ENCODE assay signal across 1 cellular context in genomic region chr16:82079892-82080291, GRCh38.
TF ChIP-seq lines count a peak whose summit lies in the region.

No MANE protein-coding gene starts in this region.

TF ChIP-seq in HepG2, 621 proteins besides CTCF, POLR2A, EP300 and RAD21 (continued from another document and continues in another):
- TF ChIP-seq, protein P1, sequence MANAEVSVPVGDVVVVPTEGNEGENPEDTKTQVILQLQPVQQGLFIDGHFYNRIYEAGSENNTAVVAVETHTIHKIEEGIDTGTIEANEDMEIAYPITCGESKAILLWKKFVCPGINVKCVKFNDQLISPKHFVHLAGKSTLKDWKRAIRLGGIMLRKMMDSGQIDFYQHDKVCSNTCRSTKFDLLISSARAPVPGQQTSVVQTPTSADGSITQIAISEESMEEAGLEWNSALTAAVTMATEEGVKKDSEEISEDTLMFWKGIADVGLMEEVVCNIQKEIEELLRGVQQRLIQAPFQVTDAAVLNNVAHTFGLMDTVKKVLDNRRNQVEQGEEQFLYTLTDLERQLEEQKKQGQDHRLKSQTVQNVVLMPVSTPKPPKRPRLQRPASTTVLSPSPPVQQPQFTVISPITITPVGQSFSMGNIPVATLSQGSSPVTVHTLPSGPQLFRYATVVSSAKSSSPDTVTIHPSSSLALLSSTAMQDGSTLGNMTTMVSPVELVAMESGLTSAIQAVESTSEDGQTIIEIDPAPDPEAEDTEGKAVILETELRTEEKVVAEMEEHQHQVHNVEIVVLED (CRISPR knock-in tag; IDR thresholded peaks at IDR 0.05; ENCODE audit: borderline replicate concordance), result no peak
- TF ChIP-seq ZFY (CRISPR knock-in tag; IDR thresholded peaks at IDR 0.05), result 0 out of 2 replicates have a peak, but pooled peaks have one; percentile 16
- TF ChIP-seq, protein P2, sequence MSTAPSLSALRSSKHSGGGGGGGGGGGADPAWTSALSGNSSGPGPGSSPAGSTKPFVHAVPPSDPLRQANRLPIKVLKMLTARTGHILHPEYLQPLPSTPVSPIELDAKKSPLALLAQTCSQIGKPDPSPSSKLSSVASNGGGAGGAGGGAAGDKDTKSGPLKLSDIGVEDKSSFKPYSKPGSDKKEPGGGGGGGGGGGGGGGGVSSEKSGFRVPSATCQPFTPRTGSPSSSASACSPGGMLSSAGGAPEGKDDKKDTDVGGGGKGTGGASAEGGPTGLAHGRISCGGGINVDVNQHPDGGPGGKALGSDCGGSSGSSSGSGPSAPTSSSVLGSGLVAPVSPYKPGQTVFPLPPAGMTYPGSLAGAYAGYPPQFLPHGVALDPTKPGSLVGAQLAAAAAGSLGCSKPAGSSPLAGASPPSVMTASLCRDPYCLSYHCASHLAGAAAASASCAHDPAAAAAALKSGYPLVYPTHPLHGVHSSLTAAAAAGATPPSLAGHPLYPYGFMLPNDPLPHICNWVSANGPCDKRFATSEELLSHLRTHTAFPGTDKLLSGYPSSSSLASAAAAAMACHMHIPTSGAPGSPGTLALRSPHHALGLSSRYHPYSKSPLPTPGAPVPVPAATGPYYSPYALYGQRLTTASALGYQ (CRISPR knock-in tag; IDR thresholded peaks at IDR 0.05), result no peak
- 0 out of 4 replicates have a peak, but pooled peaks of 1 of the 2 experiments have one; percentile 32 for TF ChIP-seq ATF4 (CRISPR knock-in tag; IDR thresholded peaks at IDR 0.05)
- TF ChIP-seq ZSCAN9 (CRISPR knock-in tag; IDR thresholded peaks at IDR 0.05; ENCODE audit: borderline replicate concordance), result no peak
- TF ChIP-seq, protein P3, sequence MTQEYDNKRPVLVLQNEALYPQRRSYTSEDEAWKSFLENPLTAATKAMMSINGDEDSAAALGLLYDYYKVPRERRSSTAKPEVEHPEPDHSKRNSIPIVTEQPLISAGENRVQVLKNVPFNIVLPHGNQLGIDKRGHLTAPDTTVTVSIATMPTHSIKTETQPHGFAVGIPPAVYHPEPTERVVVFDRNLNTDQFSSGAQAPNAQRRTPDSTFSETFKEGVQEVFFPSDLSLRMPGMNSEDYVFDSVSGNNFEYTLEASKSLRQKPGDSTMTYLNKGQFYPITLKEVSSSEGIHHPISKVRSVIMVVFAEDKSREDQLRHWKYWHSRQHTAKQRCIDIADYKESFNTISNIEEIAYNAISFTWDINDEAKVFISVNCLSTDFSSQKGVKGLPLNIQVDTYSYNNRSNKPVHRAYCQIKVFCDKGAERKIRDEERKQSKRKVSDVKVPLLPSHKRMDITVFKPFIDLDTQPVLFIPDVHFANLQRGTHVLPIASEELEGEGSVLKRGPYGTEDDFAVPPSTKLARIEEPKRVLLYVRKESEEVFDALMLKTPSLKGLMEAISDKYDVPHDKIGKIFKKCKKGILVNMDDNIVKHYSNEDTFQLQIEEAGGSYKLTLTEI (CRISPR knock-in tag; conservative IDR thresholded peaks at IDR 0.05), result no peak
- TF ChIP-seq POGK (CRISPR knock-in tag; conservative IDR thresholded peaks at IDR 0.05), result no peak
- TF ChIP-seq FOSL1 (CRISPR knock-in tag; IDR thresholded peaks at IDR 0.05; ENCODE audit: borderline replicate concordance), result no peak
- TF ChIP-seq KLF11 (CRISPR knock-in tag; IDR thresholded peaks at IDR 0.05), result no peak
- TF ChIP-seq ATF7 (IDR thresholded peaks at IDR 0.05), result no peak
- no peak for TF ChIP-seq ATF7 (CRISPR knock-in tag; IDR thresholded peaks at IDR 0.05)
- TF ChIP-seq ZNF292 (CRISPR knock-in tag; IDR thresholded peaks at IDR 0.05; ENCODE audit: borderline replicate concordance, low read depth), result no peak
- no peak for TF ChIP-seq SOX6 (IDR thresholded peaks at IDR 0.05)
- peak; percentile 30; the same call in 1 of the 2 replicates for TF ChIP-seq SOX6 (CRISPR knock-in tag; IDR thresholded peaks at IDR 0.05)
- TF ChIP-seq KLF16 (CRISPR knock-in tag; IDR thresholded peaks at IDR 0.05), result no peak
- TF ChIP-seq ADNP (CRISPR knock-in tag; IDR thresholded peaks at IDR 0.05), result no peak
- no peak for TF ChIP-seq ZFP41 (CRISPR knock-in tag; IDR thresholded peaks at IDR 0.05; ENCODE audit: borderline replicate concordance)
- TF ChIP-seq TRAFD1 (CRISPR knock-in tag; IDR thresholded peaks at IDR 0.05; ENCODE audit: borderline replicate concordance), result no peak
- no peak for TF ChIP-seq FOXK1 (CRISPR knock-in tag; IDR thresholded peaks at IDR 0.05; ENCODE audit: borderline replicate concordance, low read depth)
- TF ChIP-seq ZNF616 (CRISPR knock-in tag; IDR thresholded peaks at IDR 0.05; ENCODE audit: low read depth), result no peak
- no peak for TF ChIP-seq EHMT2 (IDR thresholded peaks at IDR 0.05; ENCODE audit: borderline replicate concordance, low read depth, low read length)
- TF ChIP-seq IRF2 (CRISPR knock-in tag; IDR thresholded peaks at IDR 0.05), result no peak
- peak; percentile 26; the same call in 1 of the 2 replicates for TF ChIP-seq HNF4A (CRISPR knock-in tag; IDR thresholded peaks at IDR 0.05)
- TF ChIP-seq TBX2 (CRISPR knock-in tag; IDR thresholded peaks at IDR 0.05; ENCODE audit: borderline replicate concordance), result 0 out of 2 replicates have a peak, but pooled peaks have one; percentile 13
- TF ChIP-seq ZNF557 (CRISPR knock-in tag; IDR thresholded peaks at IDR 0.05), result no peak
- TF ChIP-seq SALL1 (CRISPR knock-in tag; IDR thresholded peaks at IDR 0.05), result 0 out of 2 replicates have a peak, but pooled peaks have one; percentile 20
- no peak for TF ChIP-seq ZNF570 (CRISPR knock-in tag; IDR thresholded peaks at IDR 0.05; ENCODE audit: borderline replicate concordance)
- no peak for TF ChIP-seq SNRNP70 (IDR thresholded peaks at IDR 0.05; ENCODE audit: low read depth, low read length)
- TF ChIP-seq CHD2 (IDR thresholded peaks at IDR 0.05; ENCODE audit: low read depth, low read length), result no peak
- no peak for TF ChIP-seq LCORL (IDR thresholded peaks at IDR 0.05)
- TF ChIP-seq LCORL (CRISPR knock-in tag; IDR thresholded peaks at IDR 0.05), result no peak
- TF ChIP-seq, protein P4, sequence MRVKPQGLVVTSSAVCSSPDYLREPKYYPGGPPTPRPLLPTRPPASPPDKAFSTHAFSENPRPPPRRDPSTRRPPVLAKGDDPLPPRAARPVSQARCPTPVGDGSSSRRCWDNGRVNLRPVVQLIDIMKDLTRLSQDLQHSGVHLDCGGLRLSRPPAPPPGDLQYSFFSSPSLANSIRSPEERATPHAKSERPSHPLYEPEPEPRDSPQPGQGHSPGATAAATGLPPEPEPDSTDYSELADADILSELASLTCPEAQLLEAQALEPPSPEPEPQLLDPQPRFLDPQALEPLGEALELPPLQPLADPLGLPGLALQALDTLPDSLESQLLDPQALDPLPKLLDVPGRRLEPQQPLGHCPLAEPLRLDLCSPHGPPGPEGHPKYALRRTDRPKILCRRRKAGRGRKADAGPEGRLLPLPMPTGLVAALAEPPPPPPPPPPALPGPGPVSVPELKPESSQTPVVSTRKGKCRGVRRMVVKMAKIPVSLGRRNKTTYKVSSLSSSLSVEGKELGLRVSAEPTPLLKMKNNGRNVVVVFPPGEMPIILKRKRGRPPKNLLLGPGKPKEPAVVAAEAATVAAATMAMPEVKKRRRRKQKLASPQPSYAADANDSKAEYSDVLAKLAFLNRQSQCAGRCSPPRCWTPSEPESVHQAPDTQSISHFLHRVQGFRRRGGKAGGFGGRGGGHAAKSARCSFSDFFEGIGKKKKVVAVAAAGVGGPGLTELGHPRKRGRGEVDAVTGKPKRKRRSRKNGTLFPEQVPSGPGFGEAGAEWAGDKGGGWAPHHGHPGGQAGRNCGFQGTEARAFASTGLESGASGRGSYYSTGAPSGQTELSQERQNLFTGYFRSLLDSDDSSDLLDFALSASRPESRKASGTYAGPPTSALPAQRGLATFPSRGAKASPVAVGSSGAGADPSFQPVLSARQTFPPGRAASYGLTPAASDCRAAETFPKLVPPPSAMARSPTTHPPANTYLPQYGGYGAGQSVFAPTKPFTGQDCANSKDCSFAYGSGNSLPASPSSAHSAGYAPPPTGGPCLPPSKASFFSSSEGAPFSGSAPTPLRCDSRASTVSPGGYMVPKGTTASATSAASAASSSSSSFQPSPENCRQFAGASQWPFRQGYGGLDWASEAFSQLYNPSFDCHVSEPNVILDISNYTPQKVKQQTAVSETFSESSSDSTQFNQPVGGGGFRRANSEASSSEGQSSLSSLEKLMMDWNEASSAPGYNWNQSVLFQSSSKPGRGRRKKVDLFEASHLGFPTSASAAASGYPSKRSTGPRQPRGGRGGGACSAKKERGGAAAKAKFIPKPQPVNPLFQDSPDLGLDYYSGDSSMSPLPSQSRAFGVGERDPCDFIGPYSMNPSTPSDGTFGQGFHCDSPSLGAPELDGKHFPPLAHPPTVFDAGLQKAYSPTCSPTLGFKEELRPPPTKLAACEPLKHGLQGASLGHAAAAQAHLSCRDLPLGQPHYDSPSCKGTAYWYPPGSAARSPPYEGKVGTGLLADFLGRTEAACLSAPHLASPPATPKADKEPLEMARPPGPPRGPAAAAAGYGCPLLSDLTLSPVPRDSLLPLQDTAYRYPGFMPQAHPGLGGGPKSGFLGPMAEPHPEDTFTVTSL (CRISPR knock-in tag; IDR thresholded peaks at IDR 0.05; ENCODE audit: borderline replicate concordance), result no peak
- TF ChIP-seq HES4 (CRISPR knock-in tag; IDR thresholded peaks at IDR 0.05; ENCODE audit: borderline replicate concordance), result no peak
- TF ChIP-seq NR2F1 (CRISPR knock-in tag; IDR thresholded peaks at IDR 0.05), result no peak
- no peak for TF ChIP-seq ZKSCAN8 (CRISPR knock-in tag; IDR thresholded peaks at IDR 0.05; ENCODE audit: borderline replicate concordance)
- no peak for TF ChIP-seq BORCS8-MEF2B (CRISPR knock-in tag; IDR thresholded peaks at IDR 0.05)
- no peak for TF ChIP-seq ZNF772 (CRISPR knock-in tag; IDR thresholded peaks at IDR 0.05)
